1 cellular context compared by ENCODE assay signal in genomic region chr10:62852961-62853702, GRCh38.
TF ChIP-seq lines count a peak whose summit lies in the region.

No MANE protein-coding gene starts in this region.

TF ChIP-seq in GM23338, 12 proteins besides CTCF, POLR2A, EP300 and RAD21 (continued from another document):
- TF ChIP-seq ZNF462 (CRISPR knock-in tag; IDR thresholded peaks at IDR 0.05) = no peak
- TF ChIP-seq STAT1 (IDR thresholded peaks at IDR 0.05; ENCODE audit: unreplicated experiment) = no peak
- TF ChIP-seq JUNB (IDR thresholded peaks at IDR 0.05; ENCODE audit: unreplicated experiment) = no peak
- no peak for TF ChIP-seq CREB1 (CRISPR knock-in tag; IDR thresholded peaks at IDR 0.05; ENCODE audit: low read depth)
- TF ChIP-seq POLR2AphosphoS5 (IDR thresholded peaks at IDR 0.05; ENCODE audit: low read depth) = no peak
- TF ChIP-seq EZH2phosphoT487 (IDR thresholded peaks at IDR 0.05; ENCODE audit: unreplicated experiment) = no peak
- no peak for TF ChIP-seq EZH2 (IDR thresholded peaks at IDR 0.05; ENCODE audit: low read depth, unreplicated experiment)
- no peak for TF ChIP-seq ZNF331 (CRISPR knock-in tag; IDR thresholded peaks at IDR 0.05; ENCODE audit: low read depth)
- TF ChIP-seq ZNF114 (CRISPR knock-in tag; IDR thresholded peaks at IDR 0.05) = no peak
- no peak for TF ChIP-seq REST (IDR thresholded peaks at IDR 0.05; ENCODE audit: unreplicated experiment)
- TF ChIP-seq NANOG (IDR thresholded peaks at IDR 0.05; ENCODE audit: borderline replicate concordance) = no peak
TF ChIP-seq in GM23338: peak in this region for 0.
